Comparison of ENCODE assay signal across 1 cellular context in genomic region chr6:30570263-30570662, GRCh38.
TF ChIP-seq lines count a peak whose summit lies in the region.

No MANE protein-coding gene starts in this region.

TF ChIP-seq in IMR-90, 13 proteins besides CTCF, POLR2A, EP300 and RAD21 (continued from another document):
- TF ChIP-seq ELK1 (IDR thresholded peaks at IDR 0.05; ENCODE audit: borderline replicate concordance, low read depth, low read length) (no peak), CEBPB (IDR thresholded peaks at IDR 0.05; ENCODE audit: low read depth, low read length) (no peak), BHLHE40 (IDR thresholded peaks at IDR 0.05; ENCODE audit: low read depth, low read length) (no peak)
TF ChIP-seq in IMR-90: peak in this region for 0.
